Comparison of ENCODE assay signal across 9 cellular contexts in the genomic region with DNA sequence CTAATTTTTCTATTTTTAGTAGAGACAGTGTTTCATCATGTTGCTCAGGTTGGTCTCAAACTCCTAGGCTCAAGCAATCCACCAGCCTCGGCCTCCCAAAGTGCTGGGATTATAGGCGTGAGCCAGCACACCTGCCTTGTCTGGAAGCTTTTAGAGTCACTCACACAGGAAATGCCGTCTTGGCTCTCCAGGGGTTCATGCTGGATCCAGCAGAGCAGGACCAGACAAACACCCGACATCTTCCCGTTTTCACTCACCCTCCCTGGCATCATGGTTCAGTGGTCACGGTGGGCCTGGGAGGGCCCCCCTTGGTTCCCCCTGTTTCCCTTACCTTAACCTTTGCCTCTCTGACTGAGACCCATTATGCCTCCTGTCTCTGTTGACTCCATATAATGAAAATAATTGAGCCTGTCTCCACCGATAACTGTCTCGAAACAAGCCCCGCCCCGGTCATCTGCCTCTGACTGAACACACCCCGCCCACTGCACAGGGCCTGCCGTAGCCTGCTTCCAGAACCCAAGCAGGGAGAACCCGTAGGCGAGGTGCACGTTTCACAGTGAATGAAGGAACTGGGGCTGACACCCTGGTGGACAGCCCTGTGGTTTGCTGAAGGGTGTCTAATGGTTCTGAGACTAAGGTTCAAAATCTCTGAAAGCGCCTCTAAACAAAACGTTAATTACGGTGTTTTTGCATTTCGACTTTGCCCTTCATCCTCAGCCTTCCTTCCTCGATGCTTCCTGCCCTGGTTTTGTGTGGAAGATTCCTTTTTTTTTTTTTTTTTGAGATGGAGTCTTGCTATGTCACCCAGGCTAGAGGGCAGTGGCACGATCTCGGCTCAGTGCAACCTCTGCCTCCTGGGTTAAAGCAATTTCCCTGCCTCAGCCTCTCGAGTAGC. TPM values are rescaled to one million over a fixed set of nuclear protein-coding genes. Genes with fewer than 3 reads are reported as not detected.
A peak's percentile ranks its signal among the peaks of the same experiment; 100 is the strongest.
DNase-seq lines count a peak whose midpoint lies in the region; ATAC-seq, FAIRE-seq and TF ChIP-seq lines count a peak whose summit lies in the region.
"Had no signal": no experiment of that assay in that cellular context is flagged by ENCODE, and none has a peak within 500 bp of the region (broad histone marks: within the 10 kb centered on the region; RNA-seq: fewer than 3 reads in every experiment).

No MANE protein-coding gene starts in this region.

- no peak for TF ChIP-seq POLR2A in prostate gland (IDR thresholded peaks at IDR 0.05)

- TF ChIP-seq CTCF in mammary epithelial cell (conservative IDR thresholded peaks at IDR 0.05 in 1 of 2, IDR thresholded peaks at IDR 0.05 in 1 of 2; ENCODE audit: extremely low read depth in 1 of 2, insufficient read depth in 1 of 2, low read depth in 1 of 2, low read length in 2 of 2) (peak in 1 of 2 donors; percentile 40), prostate gland (IDR thresholded peaks at IDR 0.05) (no peak), left lung (IDR thresholded peaks at IDR 0.05) (no peak), lower lobe of right lung (IDR thresholded peaks at IDR 0.05) (no peak)

- 23% methylated on average over 21 of the region's 23 CpGs for WGBS in mammary epithelial cell (ENCODE audit: low coverage, missing lambda C conversion rate)
- WGBS in prostate gland: 42% methylated on average over 23 of the region's 23 CpGs

- H3K36me3 ChIP-seq in mammary epithelial cell (ENCODE audit: insufficient read depth, low read length): no peaks in the 10 kb centered on the region
- no peaks in the 10 kb centered on the region for H3K36me3 ChIP-seq in prostate gland
- H3K36me3 ChIP-seq in left lung: no peaks in the 10 kb centered on the region
- H3K36me3 ChIP-seq in lower lobe of right lung: no peaks in the 10 kb centered on the region

- H3K4me1 ChIP-seq in mammary epithelial cell (ENCODE audit: insufficient read depth, low read length): peaks cover 28% of the 10 kb centered on the region
- H3K4me1 ChIP-seq in prostate gland (replicated peaks): no peaks in the 10 kb centered on the region
- H3K4me1 ChIP-seq in left lung: peaks cover 5 to 25% of the 10 kb centered on the region in 2 donors
- H3K4me1 ChIP-seq in lower lobe of right lung: peaks cover 22% of the 10 kb centered on the region

- in situ Hi-C loops in mammary epithelial cell (cut with MboI; ENCODE audit: low sequenced_read_pairs in 2 of 2) (no loop called here), KBM-7 (cut with MboI; ENCODE audit: low pct_unique_long_range_greater_than_20kb, low sequenced_read_pairs) (no loop called here)

- DNase-seq in GM19239 (ENCODE audit: insufficient read length, low spot score) (no peak), mammary epithelial cell (peak; percentile 88), prostate gland (ENCODE audit: low spot score) (peak; percentile 82), KBM-7 (no peak), globus pallidus (ENCODE audit: low spot score) (no peak), left lung (no peak), lower lobe of right lung (no peak)

- H3K9ac ChIP-seq in mammary epithelial cell (ENCODE audit: insufficient read depth, low read length): peak overlapping the region; percentile 73

- intact Hi-C loops in mammary epithelial cell (cut with micrococcal nuclease) (loop anchor here (2.0 kb wide), 1 partner anchor 38 kb away; no protein-coding TSS in a partner anchor), prostate gland (cut with DNase I) (no loop called here), left lung (cut with DNase I) (no loop called here), lower lobe of right lung (cut with DNase I) (no loop called here)

- no peaks in the 10 kb centered on the region for H3K79me2 ChIP-seq in mammary epithelial cell (ENCODE audit: insufficient read depth, low read length)

- ATAC-seq in HG03520 (IDR thresholded peaks at IDR 0.05; ENCODE audit: unreplicated experiment) (peak; percentile 68), left lung (no peak), lower lobe of right lung (no peak)
- ATAC-seq: body of pancreas had no signal

- peak overlapping the region; percentile 65 for H3K4me2 ChIP-seq in mammary epithelial cell (ENCODE audit: insufficient read depth, low read depth, low read length)

- H3K4me3 ChIP-seq in mammary epithelial cell (replicated peaks in 1 of 3; ENCODE audit: insufficient read depth in 1 of 3, low read depth in 2 of 3, low read length in 3 of 3) (peak overlapping the region; percentile 43 to 45 (median 44)), prostate gland (no peak overlapping the region), left lung (no peak overlapping the region), lower lobe of right lung (no peak overlapping the region)
- H3K4me3 ChIP-seq: body of pancreas had no signal

- CTCF ChIA-PET in mammary epithelial cell (lab: Charles Lee; ENCODE audit: low non-redundant PET): no interaction called here

- H3K27ac ChIP-seq in mammary epithelial cell (ENCODE audit: insufficient read depth, low read depth, low read length): peak overlapping the region; percentile 80
- H3K27ac ChIP-seq in prostate gland: peak overlapping the region; percentile 37 to 44
- no peak overlapping the region for H3K27ac ChIP-seq in left lung
- H3K27ac ChIP-seq in lower lobe of right lung: no peak overlapping the region

- no peaks in the 10 kb centered on the region for H3K9me3 ChIP-seq in mammary epithelial cell (replicated peaks; ENCODE audit: insufficient read depth, low read length)
- H3K9me3 ChIP-seq in prostate gland: no peaks in the 10 kb centered on the region
- H3K9me3 ChIP-seq in left lung: no peaks in the 10 kb centered on the region
- no peaks in the 10 kb centered on the region for H3K9me3 ChIP-seq in lower lobe of right lung
- H3K9me3 ChIP-seq: body of pancreas had no signal

- no peaks in the 10 kb centered on the region for H4K20me1 ChIP-seq in mammary epithelial cell (ENCODE audit: insufficient read depth, low read length)

- TSS peak; percentile 87 for BruUV-seq in mammary epithelial cell (replicated peaks; lab: Mats Ljungman, UMichigan)

- dilution Hi-C loops in mammary epithelial cell (cut with HindIII; ENCODE audit: low sequenced_read_pairs): loop anchor here (5.0 to 10.0 kb wide), 3 partner anchors 43 to 180 kb away; no protein-coding TSS in a partner anchor

- peak overlapping the region; percentile 91 for H2AFZ ChIP-seq in mammary epithelial cell (ENCODE audit: low read depth, low read length)

- H3K27me3 ChIP-seq in mammary epithelial cell (ENCODE audit: insufficient read depth, low read length) (no peaks in the 10 kb centered on the region), prostate gland (replicated peaks; ENCODE audit: insufficient read depth) (no peaks in the 10 kb centered on the region), left lung (peaks cover 0 to 60% of the 10 kb centered on the region in 2 donors), lower lobe of right lung (ENCODE audit: low read depth) (peaks cover 5% of the 10 kb centered on the region)
- H3K27me3 ChIP-seq: body of pancreas had no signal

- FAIRE-seq in GM19239 (lab: Jason Lieb, UNC): peak; percentile 26

RNA-seq across cellular contexts. Expression of a gene that starts 39.7 kb away (rescaled TPM):
- total RNA-seq in mammary epithelial cell: 10 to 100 TPM; 11.5 to 40.7 TPM
- polyA plus RNA-seq in mammary epithelial cell: 12.0 TPM
- polyA minus RNA-seq in mammary epithelial cell: 59.3 TPM
- 10 to 100 TPM in 1 of 2 donors, 1 to 10 TPM in 1; 7.5 to 11.5 TPM for total RNA-seq in prostate gland
- 10 to 100 TPM; 28.9 to 44.0 TPM for total RNA-seq in left lung
- 42.7 TPM for total RNA-seq in lower lobe of right lung

Comparison
In these comparisons a context has a peak if more than half of its experiments do, and no peak if none do; other contexts are left out.
1. DNase-seq: peak in mammary epithelial cell (single experiment) and prostate gland (single experiment); none in GM19239 (single experiment), KBM-7 (single experiment), globus pallidus (single experiment), left lung (0 of 2) and lower lobe of right lung (single experiment).
2. H3K27ac ChIP-seq: peak in mammary epithelial cell (single experiment) and prostate gland (2 of 2); none in left lung (0 of 2) and lower lobe of right lung (single experiment).
3. H3K4me3 ChIP-seq: peak in mammary epithelial cell (3 of 3); none in prostate gland (0 of 2), left lung (0 of 2) and lower lobe of right lung (single experiment).